ENCODE assay signal across 1 cellular context in genomic region chr10:116646502-116646901, GRCh38.
TF ChIP-seq lines count a peak whose summit lies in the region.

No MANE protein-coding gene starts in this region.

TF ChIP-seq in GM23338, 12 proteins besides CTCF, POLR2A, EP300 and RAD21 (continued from another document):
- TF ChIP-seq ZNF462 (CRISPR knock-in tag; IDR thresholded peaks at IDR 0.05) (no peak), STAT1 (IDR thresholded peaks at IDR 0.05; ENCODE audit: unreplicated experiment) (no peak), CREB1 (CRISPR knock-in tag; IDR thresholded peaks at IDR 0.05; ENCODE audit: low read depth) (no peak), ZNF114 (CRISPR knock-in tag; IDR thresholded peaks at IDR 0.05) (no peak), EZH2phosphoT487 (IDR thresholded peaks at IDR 0.05; ENCODE audit: unreplicated experiment) (no peak), REST (IDR thresholded peaks at IDR 0.05; ENCODE audit: unreplicated experiment) (no peak), EZH2 (IDR thresholded peaks at IDR 0.05; ENCODE audit: low read depth, unreplicated experiment) (no peak), POLR2AphosphoS5 (IDR thresholded peaks at IDR 0.05; ENCODE audit: low read depth) (no peak), ETS1 (IDR thresholded peaks at IDR 0.05) (no peak), NANOG (IDR thresholded peaks at IDR 0.05; ENCODE audit: borderline replicate concordance) (no peak)
